ENCODE assay signal across 8 cellular contexts in the genomic region with DNA sequence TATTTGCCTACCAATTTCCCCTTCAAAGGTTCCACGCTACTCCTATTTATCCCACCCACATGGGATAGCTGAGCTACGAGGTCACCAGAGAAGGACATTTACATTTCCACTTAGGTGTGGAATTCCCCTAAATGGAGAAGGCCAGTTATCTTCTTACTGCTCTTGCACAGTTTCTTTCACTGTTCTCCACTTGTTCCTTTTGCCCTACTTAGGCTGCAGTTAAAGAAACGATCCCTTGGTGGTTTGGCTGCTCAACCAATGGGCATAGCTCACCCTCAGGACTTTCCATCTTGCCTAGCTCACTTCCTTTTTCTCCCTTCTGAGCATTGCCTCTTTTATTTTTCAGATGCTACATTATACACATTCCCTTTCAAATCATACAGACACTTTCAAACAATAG. TPM values are rescaled to one million over a fixed set of nuclear protein-coding genes. Genes with fewer than 3 reads are reported as not detected.
DNase-seq lines count a peak whose midpoint lies in the region; ATAC-seq and TF ChIP-seq lines count a peak whose summit lies in the region.

No MANE protein-coding gene starts in this region.

- H3K27ac Mint-ChIP-seq in CD14-positive monocyte, result peak overlapping the region; percentile 63 to 89 (median 80)
- H3K27ac Mint-ChIP-seq in activated naive CD8-positive, alpha-beta T cell treated with anti-CD3 and anti-CD28 coated beads, Interleukin-2, amount 50 U/mL, for 24 hours, result peak overlapping the region; percentile 38

- no peaks in the 10 kb centered on the region for H3K4me1 ChIP-seq in stomach

- H3K9me3 Mint-ChIP-seq in CD14-positive monocyte, result peaks cover 0 to 4% (median 2%) of the 10 kb centered on the region in 7 donors
- peaks cover 9% of the 10 kb centered on the region for H3K9me3 Mint-ChIP-seq in activated naive CD8-positive, alpha-beta T cell treated with anti-CD3 and anti-CD28 coated beads, Interleukin-2, amount 50 U/mL, for 24 hours

- no peaks in the 10 kb centered on the region for H3K9me3 ChIP-seq in stomach

- no peak for TF ChIP-seq EP300 in stomach (IDR thresholded peaks at IDR 0.05)

- no peak overlapping the region for H3K4me3 ChIP-seq in stomach

- DNase-seq in CD14-positive monocyte (ENCODE audit: low spot score) (no peak), mesenteric fat pad (ENCODE audit: low spot score) (no peak), stomach (no peak), cerebellar nuclear complex (lab: John Stamatoyannopoulos, UW) (no peak), NCI-H2171 treated with DMSO at 0.1 percent for 48 hours (lab: John Stamatoyannopoulos, UW) (no peak)
- no peak for DNase-seq in activated naive CD8-positive, alpha-beta T cell treated with anti-CD3 and anti-CD28 coated beads, Interleukin-2, amount 50 U/mL, for 24 hours

- peak overlapping the region in 1 of 2 donors; percentile 51 for H3K4me3 Mint-ChIP-seq in CD14-positive monocyte
- no peak overlapping the region for H3K4me3 Mint-ChIP-seq in activated naive CD8-positive, alpha-beta T cell treated with anti-CD3 and anti-CD28 coated beads, Interleukin-2, amount 50 U/mL, for 24 hours

- H3K4me1 Mint-ChIP-seq in CD14-positive monocyte, result peaks cover 24% of the 10 kb centered on the region
- peaks cover 26% of the 10 kb centered on the region for H3K4me1 Mint-ChIP-seq in activated naive CD8-positive, alpha-beta T cell treated with anti-CD3 and anti-CD28 coated beads, Interleukin-2, amount 50 U/mL, for 24 hours

- peaks cover 0 to 4% of the 10 kb centered on the region in 2 donors for H3K36me3 Mint-ChIP-seq in CD14-positive monocyte
- H3K36me3 Mint-ChIP-seq in activated naive CD8-positive, alpha-beta T cell treated with anti-CD3 and anti-CD28 coated beads, Interleukin-2, amount 50 U/mL, for 24 hours (ENCODE audit: low read depth), result no peaks in the 10 kb centered on the region

- H3K36me3 ChIP-seq in stomach, result no peaks in the 10 kb centered on the region

- 39 to 57% (median 46%) methylated on average over 3 of the region's 3 CpGs for WGBS in stomach, 5 donors

- H3K27me3 Mint-ChIP-seq in CD14-positive monocyte (ENCODE audit: low read depth in 3 of 3), result peaks cover 0 to 2% (median 0%) of the 10 kb centered on the region in 3 donors
- no peaks in the 10 kb centered on the region for H3K27me3 Mint-ChIP-seq in activated naive CD8-positive, alpha-beta T cell treated with anti-CD3 and anti-CD28 coated beads, Interleukin-2, amount 50 U/mL, for 24 hours

- intact Hi-C loops in CD14-positive monocyte (cut with micrococcal nuclease) (no loop called here), stomach (cut with DNase I; ENCODE audit: low total_unique reads) (no loop called here)

- TF ChIP-seq POLR2A in stomach (IDR thresholded peaks at IDR 0.05), result no peak

- no peak for TF ChIP-seq CTCF in CD14-positive monocyte (IDR thresholded peaks at IDR 0.05)
- TF ChIP-seq CTCF in stomach (IDR thresholded peaks at IDR 0.05), result no peak

- no peak overlapping the region for H3K27ac ChIP-seq in stomach

- no peaks in the 10 kb centered on the region for H3K27me3 ChIP-seq in stomach

- ATAC-seq in GM19467 (IDR thresholded peaks at IDR 0.05; ENCODE audit: unreplicated experiment) (peak; percentile 59), HG03354 (IDR thresholded peaks at IDR 0.05; ENCODE audit: poor library complexity, severe bottlenecking, unreplicated experiment) (peak; percentile 75)
- peak; percentile 86 for ATAC-seq in activated naive CD8-positive, alpha-beta T cell treated with anti-CD3 and anti-CD28 coated beads, Interleukin-2, amount 50 U/mL, for 24 hours

RNA-seq across cellular contexts. Expression of gene NABP1, which starts 11.2 kb away (rescaled TPM):
- polyA plus RNA-seq in CD14-positive monocyte (10 to 100 TPM in 1 of 2 donors, 1 to 10 TPM in 1; 8.0 to 13.3 TPM), stomach (1 to 10 TPM; 4.1 to 9.7 (median 4.5) TPM)
- total RNA-seq in mesenteric fat pad (142 TPM), stomach (10 to 100 TPM in 3 of 5 donors, 1 to 10 TPM in 2; 1.4 to 30.1 (median 12.5) TPM)
